ENCODE assay signal across 26 cellular contexts in genomic region chr1:56105397-56105796, GRCh38.
"Had no signal": no experiment of that assay in that cellular context is flagged by ENCODE, and none has a peak within 500 bp of the region (broad histone marks: within the 10 kb centered on the region; RNA-seq: fewer than 3 reads in every experiment).

No MANE protein-coding gene starts in this region.

- FAIRE-seq: colon, endometrium, islet of Langerhans, keratinocyte had no signal

- H3K4me1 ChIP-seq: esophagus squamous epithelium, gastrocnemius medialis, heart right ventricle, left lung, lower lobe of right lung had no signal

- H3K27me3 ChIP-seq: esophagus squamous epithelium, gastrocnemius medialis, heart right ventricle, left lung had no signal

- ATAC-seq: effector memory CD8-positive, alpha-beta T cell; esophagus mucosa; gastrocnemius medialis; heart right ventricle; left cardiac atrium; left lung; left ventricle myocardium superior; lower lobe of right lung; mucosa of descending colon had no signal

- DNase-seq: cortex of kidney; effector CD8-positive, alpha-beta T cell; effector memory CD8-positive, alpha-beta T cell; endodermal cell; erythroblast; esophagus squamous epithelium; foreskin fibroblast; foreskin melanocyte; gastrocnemius medialis; glutamatergic neuron; head of caudate nucleus; heart right ventricle; hippocampal formation; left cardiac atrium; left lung; left ventricle myocardium superior; lower lobe of right lung; mesenchymal stem cell; mucosa of descending colon; naive B cell had no signal

- H3K27ac ChIP-seq: epithelial cell of prostate, esophagus squamous epithelium, gastrocnemius medialis, heart right ventricle, left lung, lower lobe of right lung had no signal

- H3K36me3 ChIP-seq: esophagus squamous epithelium, gastrocnemius medialis, heart right ventricle, left lung, lower lobe of right lung had no signal

- H3K4me3 ChIP-seq: esophagus squamous epithelium, gastrocnemius medialis, heart right ventricle, left lung, lower lobe of right lung, mucosa of descending colon had no signal
